1 cellular context compared by ENCODE assay signal in genomic region chr9:128007566-128008138, GRCh38.
TF ChIP-seq lines count a peak whose summit lies in the region.

No MANE protein-coding gene starts in this region.

TF ChIP-seq in K562, 482 proteins besides CTCF, POLR2A, EP300 and RAD21 (continued from another document):
- TF ChIP-seq HMGXB4 (CRISPR knock-in tag; IDR thresholded peaks at IDR 0.05) (no peak), NUFIP1 (IDR thresholded peaks at IDR 0.05; ENCODE audit: partially characterized antibody) (no peak), PKNOX1 (IDR thresholded peaks at IDR 0.05) (no peak; the same call in 1 of the 2 replicates), ZNF212 (CRISPR knock-in tag; IDR thresholded peaks at IDR 0.05) (no peak), ARHGAP35 (IDR thresholded peaks at IDR 0.05; ENCODE audit: partially characterized antibody) (no peak)
